1 cellular context compared by ENCODE assay signal in genomic region chr12:93558685-93559084, GRCh38. TPM values are rescaled to one million over a fixed set of nuclear protein-coding genes. Genes with fewer than 3 reads are reported as not detected.
"Had no signal": no experiment of that assay in that cellular context is flagged by ENCODE, and none has a peak within 500 bp of the region (broad histone marks: within the 10 kb centered on the region; RNA-seq: fewer than 3 reads in every experiment).

No MANE protein-coding gene starts in this region.

RNA-seq across cellular contexts. Expression of gene SOCS2, which starts 13.8 kb away (rescaled TPM):
- total RNA-seq: OCI-LY7 had no signal
